9 cellular contexts compared by ENCODE assay signal in genomic region chr1:18597159-18598042, GRCh38. TPM values are rescaled to one million over a fixed set of nuclear protein-coding genes. Genes with fewer than 3 reads are reported as not detected.
A peak's percentile ranks its signal among the peaks of the same experiment; 100 is the strongest.
DNase-seq lines count a peak whose midpoint lies in the region; ATAC-seq, FAIRE-seq and TF ChIP-seq lines count a peak whose summit lies in the region.
"Had no signal": no experiment of that assay in that cellular context is flagged by ENCODE, and none has a peak within 500 bp of the region (broad histone marks: within the 10 kb centered on the region; RNA-seq: fewer than 3 reads in every experiment).

No MANE protein-coding gene starts in this region.

- no peak for DNase-seq in AG04450 (ENCODE audit: low read depth, low spot score)
- DNase-seq in GM18507 (ENCODE audit: extremely low spot score, insufficient read length, low read depth), result peak; percentile 36
- DNase-seq in PC-3, result peak; percentile 63
- DNase-seq in activated T-helper 1 cell treated with anti-CD3 and anti-CD28 coated beads, Interleukin-12 subunit alpha, Interleukin-12 subunit beta, Interleukin-2, Interleukin-4 antibody, amounts not matched to agents 30 ng/mL and 10 ng/mL and 1 ng/mL, durations not matched to agents 14 hours and 24 hours and 36 hours (ENCODE audit: low spot score), result peak; percentile 17
- DNase-seq in foreskin keratinocyte, result no peak
- peak; percentile 22 to 89 (median 66) for DNase-seq in pancreas
- peak; percentile 76 for DNase-seq in upper lobe of right lung

- H3K4me3 ChIP-seq in AG04450 (ENCODE audit: low read depth, low read length) (no peak overlapping the region), PC-3 (ENCODE audit: low read length) (no peak overlapping the region), pancreas (no peak overlapping the region), upper lobe of right lung (no peak overlapping the region)

- CTCF ChIA-PET in AG04450 (lab: Charles Lee), result interaction anchor here (0.6 to 5.6 kb wide), 26 partner anchors 9 to 1210 kb away, joined by 3 to 74 read pairs (median 4); partner anchors contain the start of gene ALDH4A1
- CTCF ChIA-PET in PC-3 (lab: Charles Lee), result interaction anchor here (0.6 to 1.8 kb wide), 9 partner anchors 13 to 278 kb away, joined by 3 to 15 read pairs (median 3); no protein-coding TSS in a partner anchor

- no TSS peak for BruUV-seq in PC-3 (replicated peaks; lab: Mats Ljungman, UMichigan)

- no peaks in the 10 kb centered on the region for H3K79me2 ChIP-seq in PC-3 (ENCODE audit: low read length)

- H3K9me2 ChIP-seq in PC-3 (replicated peaks; ENCODE audit: low read length), result no peaks in the 10 kb centered on the region

- intact Hi-C loops in PC-3 (cut with micrococcal nuclease) (loop anchor here (1.0 kb wide), 3 partner anchors 84 to 278 kb away; no protein-coding TSS in a partner anchor), pancreas (cut with DNase I) (loop anchor here in 2 of 3 donors (5.0 to 10.0 kb wide), 3 partner anchors 275 to 517 kb away; no protein-coding TSS in a partner anchor), upper lobe of right lung (cut with DNase I) (loop anchor here (5.0 to 10.0 kb wide), 2 partner anchors 225 to 277 kb away; no protein-coding TSS in a partner anchor)
- intact Hi-C loops in activated T-helper 1 cell treated with anti-CD3 and anti-CD28 coated beads, Interleukin-12 subunit alpha, Interleukin-12 subunit beta, Interleukin-2, Interleukin-4 antibody, amounts not matched to agents 30 ng/mL and 10 ng/mL and 1 ng/mL, durations not matched to agents 14 hours and 24 hours and 36 hours (cut with micrococcal nuclease), result loop anchor here (1.0 kb wide), 2 partner anchors 84 to 278 kb away; no protein-coding TSS in a partner anchor

- no peak overlapping the region for H3K4me2 ChIP-seq in PC-3 (ENCODE audit: low read length)

- no peaks in the 10 kb centered on the region for H3K4me1 ChIP-seq in PC-3 (ENCODE audit: insufficient read depth, low read length)
- no peaks in the 10 kb centered on the region for H3K4me1 ChIP-seq in foreskin keratinocyte
- no peaks in the 10 kb centered on the region for H3K4me1 ChIP-seq in pancreas
- no peaks in the 10 kb centered on the region for H3K4me1 ChIP-seq in upper lobe of right lung

- H3K27me3 ChIP-seq in AG04450 (ENCODE audit: control insufficient read depth, insufficient read depth, low read length) (peaks cover 6% of the 10 kb centered on the region), PC-3 (ENCODE audit: low read length) (peaks cover 25% of the 10 kb centered on the region), foreskin keratinocyte (peaks cover 22% of the 10 kb centered on the region), pancreas (peaks cover 0 to 4% (median 0%) of the 10 kb centered on the region in 4 donors), upper lobe of right lung (peaks cover 27% of the 10 kb centered on the region)

- H3K36me3 ChIP-seq in PC-3 (ENCODE audit: low read depth, low read length) (no peaks in the 10 kb centered on the region), pancreas (no peaks in the 10 kb centered on the region), upper lobe of right lung (no peaks in the 10 kb centered on the region)

- H3K9ac ChIP-seq in PC-3 (ENCODE audit: low read length), result no peak overlapping the region

- no peaks in the 10 kb centered on the region for H3K4me1 Mint-ChIP-seq in activated T-helper 1 cell treated with anti-CD3 and anti-CD28 coated beads, Interleukin-12 subunit alpha, Interleukin-12 subunit beta, Interleukin-2, Interleukin-4 antibody, amounts not matched to agents 30 ng/mL and 10 ng/mL and 1 ng/mL, durations not matched to agents 14 hours and 24 hours and 36 hours (ENCODE audit: low read depth)

- H3K9me3 ChIP-seq in AG04450 (ENCODE audit: control insufficient read depth, insufficient read depth, low read length) (no peaks in the 10 kb centered on the region), PC-3 (ENCODE audit: low read length) (no peaks in the 10 kb centered on the region), pancreas (no peaks in the 10 kb centered on the region), upper lobe of right lung (no peaks in the 10 kb centered on the region)

- H4K20me1 ChIP-seq in PC-3 (ENCODE audit: low read length), result no peaks in the 10 kb centered on the region

- H3K27ac ChIP-seq in AG04450 (ENCODE audit: low read depth, low read length) (no peak overlapping the region), PC-3 (ENCODE audit: low read length) (no peak overlapping the region), foreskin keratinocyte (no peak overlapping the region), pancreas (no peak overlapping the region), upper lobe of right lung (no peak overlapping the region)

- TF ChIP-seq CTCF in AG04450 (IDR thresholded peaks at IDR 0.05; ENCODE audit: low read depth, low read length) (peak; percentile 95), PC-3 (conservative IDR thresholded peaks at IDR 0.05; ENCODE audit: low read depth, low read length) (peak; percentile 97), foreskin keratinocyte (conservative IDR thresholded peaks at IDR 0.05) (peak; percentile 93), pancreas (IDR thresholded peaks at IDR 0.05) (peak; percentile 68 to 96 (median 93)), upper lobe of right lung (IDR thresholded peaks at IDR 0.05) (peak; percentile 91)

- H2AFZ ChIP-seq in PC-3 (ENCODE audit: low read length), result 0 out of 2 replicates have a peak overlapping the region, but pooled peaks have one; percentile 19

- H3K4me3 Mint-ChIP-seq in activated T-helper 1 cell treated with anti-CD3 and anti-CD28 coated beads, Interleukin-12 subunit alpha, Interleukin-12 subunit beta, Interleukin-2, Interleukin-4 antibody, amounts not matched to agents 30 ng/mL and 10 ng/mL and 1 ng/mL, durations not matched to agents 14 hours and 24 hours and 36 hours, result no peak overlapping the region

- H3K9me3 Mint-ChIP-seq in activated T-helper 1 cell treated with anti-CD3 and anti-CD28 coated beads, Interleukin-12 subunit alpha, Interleukin-12 subunit beta, Interleukin-2, Interleukin-4 antibody, amounts not matched to agents 30 ng/mL and 10 ng/mL and 1 ng/mL, durations not matched to agents 14 hours and 24 hours and 36 hours, result no peaks in the 10 kb centered on the region

- H3K27ac Mint-ChIP-seq in activated T-helper 1 cell treated with anti-CD3 and anti-CD28 coated beads, Interleukin-12 subunit alpha, Interleukin-12 subunit beta, Interleukin-2, Interleukin-4 antibody, amounts not matched to agents 30 ng/mL and 10 ng/mL and 1 ng/mL, durations not matched to agents 14 hours and 24 hours and 36 hours, result no peak overlapping the region

- ATAC-seq in PC-3 (peak; percentile 98), foreskin keratinocyte (peak; percentile 73), pancreas (peak; percentile 82 to 94 (median 90)), upper lobe of right lung (peak; percentile 90), GM19351 (IDR thresholded peaks at IDR 0.05; ENCODE audit: unreplicated experiment) (no peak)

- POLR2A ChIA-PET in AG04450 (lab: Yijun Ruan, JAX) (no interaction called here), PC-3 (lab: Charles Lee; ENCODE audit: unreplicated experiment) (no interaction called here)

- FAIRE-seq in GM18507 (lab: Jason Lieb, UNC) (peak; percentile 29), pancreas (lab: Jason Lieb, UNC) (no peak)
- FAIRE-seq: islet of Langerhans had no signal

- WGBS in pancreas, 2 donors, result 13 to 16% methylated on average over 20 of the region's 20 CpGs

- H3K27me3 Mint-ChIP-seq in activated T-helper 1 cell treated with anti-CD3 and anti-CD28 coated beads, Interleukin-12 subunit alpha, Interleukin-12 subunit beta, Interleukin-2, Interleukin-4 antibody, amounts not matched to agents 30 ng/mL and 10 ng/mL and 1 ng/mL, durations not matched to agents 14 hours and 24 hours and 36 hours (ENCODE audit: insufficient read depth), result peaks cover 10% of the 10 kb centered on the region

- H3K36me3 Mint-ChIP-seq in activated T-helper 1 cell treated with anti-CD3 and anti-CD28 coated beads, Interleukin-12 subunit alpha, Interleukin-12 subunit beta, Interleukin-2, Interleukin-4 antibody, amounts not matched to agents 30 ng/mL and 10 ng/mL and 1 ng/mL, durations not matched to agents 14 hours and 24 hours and 36 hours (ENCODE audit: low read depth), result no peaks in the 10 kb centered on the region

- H3F3A ChIP-seq in PC-3 (ENCODE audit: low read length, unreplicated experiment), result no peaks in the 10 kb centered on the region

RNA-seq across cellular contexts. Expression of gene PAX7, which starts 33.2 kb away (rescaled TPM):
- not detected in 2 replicates for polyA plus RNA-seq in AG04450 (2011; rRNA removed)
- not detected in 2 replicates for polyA minus RNA-seq in AG04450 (2011; rRNA and poly(A)+ RNA removed)
- not detected in 2 replicates for total RNA-seq in PC-3 (2014; rRNA removed)
- total RNA-seq in activated T-helper 1 cell treated with anti-CD3 and anti-CD28 coated beads, Interleukin-12 subunit alpha, Interleukin-12 subunit beta, Interleukin-2, Interleukin-4 antibody, amounts not matched to agents 30 ng/mL and 10 ng/mL and 1 ng/mL, durations not matched to agents 14 hours and 24 hours and 36 hours, result not detected in 2 replicates
- total RNA-seq in foreskin keratinocyte, result not detected in 2 replicates
- polyA plus RNA-seq in foreskin keratinocyte, result not detected in 2 replicates
- total RNA-seq in pancreas, result not detected
- polyA plus RNA-seq in pancreas, result not detected
- not detected for total RNA-seq in upper lobe of right lung

Comparison
In these comparisons a context has a peak if more than half of its experiments do, and no peak if none do; other contexts are left out.
1. DNase-seq: peak in GM18507 (single experiment), PC-3 (single experiment), activated T-helper 1 cell treated with anti-CD3 and anti-CD28 coated beads, Interleukin-12 subunit alpha, Interleukin-12 subunit beta, Interleukin-2, Interleukin-4 antibody, amounts not matched to agents 30 ng/mL and 10 ng/mL and 1 ng/mL, durations not matched to agents 14 hours and 24 hours and 36 hours (single experiment), pancreas (6 of 6) and upper lobe of right lung (single experiment); none in AG04450 (single experiment) and foreskin keratinocyte (0 of 2).
2. Peak in every context shown above with its lines, with median percentiles within 50 percentile points of each other: CTCF ChIP-seq.